Comparison of ENCODE assay signal across 1 cellular context in genomic region chr6:31619805-31620585, GRCh38.
TF ChIP-seq lines count a peak whose summit lies in the region.

No MANE protein-coding gene starts in this region.

TF ChIP-seq in HepG2, 621 proteins besides CTCF, POLR2A, EP300 and RAD21 (continued from another document and continues in another):
- TF ChIP-seq RFXAP (CRISPR knock-in tag; IDR thresholded peaks at IDR 0.05; ENCODE audit: borderline replicate concordance) (peak; percentile 82), SOX6 (IDR thresholded peaks at IDR 0.05) (no peak), SOX6 (CRISPR knock-in tag; IDR thresholded peaks at IDR 0.05) (peak; percentile 64), DZIP1 (CRISPR knock-in tag; IDR thresholded peaks at IDR 0.05) (no peak), TARDBP (CRISPR knock-in tag; IDR thresholded peaks at IDR 0.05) (peak; percentile 90), SP140L (CRISPR knock-in tag; IDR thresholded peaks at IDR 0.05; ENCODE audit: borderline replicate concordance) (no peak), NCOA1 (CRISPR knock-in tag; IDR thresholded peaks at IDR 0.05) (0 out of 2 replicates have a peak, but pooled peaks have one; percentile 5), MLX (CRISPR knock-in tag; IDR thresholded peaks at IDR 0.05) (no peak), ARNT2 (CRISPR knock-in tag; IDR thresholded peaks at IDR 0.05; ENCODE audit: low read depth) (peak; percentile 91), CBFB (CRISPR knock-in tag; IDR thresholded peaks at IDR 0.05) (no peak), DMTF1 (CRISPR knock-in tag; IDR thresholded peaks at IDR 0.05) (no peak), ZNF234 (CRISPR knock-in tag; conservative IDR thresholded peaks at IDR 0.05) (no peak), NFAT5 (CRISPR knock-in tag; IDR thresholded peaks at IDR 0.05) (peak; percentile 63; the same call in 1 of the 2 replicates), ARID4A (CRISPR knock-in tag; IDR thresholded peaks at IDR 0.05; ENCODE audit: borderline replicate concordance) (peak; percentile 49; the same call in 1 of the 2 replicates), ZNF142 (CRISPR knock-in tag; IDR thresholded peaks at IDR 0.05) (peak; percentile 74), MED13 (CRISPR knock-in tag; IDR thresholded peaks at IDR 0.05) (no peak), SMAD9 (CRISPR knock-in tag; IDR thresholded peaks at IDR 0.05) (0 out of 2 replicates have a peak, but pooled peaks have one; percentile 25), PAXIP1 (CRISPR knock-in tag; conservative IDR thresholded peaks at IDR 0.05) (peak; percentile 67), KDM1A (CRISPR knock-in tag; IDR thresholded peaks at IDR 0.05) (no peak), GATAD1 (CRISPR knock-in tag; IDR thresholded peaks at IDR 0.05) (peak; percentile 83), YY1 (IDR thresholded peaks at IDR 0.05; ENCODE audit: insufficient read depth, insufficient replicate concordance, low read depth, low read length) (peak; percentile 52), RORA (CRISPR knock-in tag; IDR thresholded peaks at IDR 0.05) (no peak), PLSCR1 (CRISPR knock-in tag; IDR thresholded peaks at IDR 0.05; ENCODE audit: borderline replicate concordance) (no peak), PRPF4 (IDR thresholded peaks at IDR 0.05; ENCODE audit: low read depth, low read length, poor library complexity, severe bottlenecking) (no peak), ZSCAN29 (CRISPR knock-in tag; conservative IDR thresholded peaks at IDR 0.05) (no peak), ZBTB42 (CRISPR knock-in tag; IDR thresholded peaks at IDR 0.05) (peak; percentile 81; the same call in 1 of the 2 replicates)
